27 cellular contexts compared by ENCODE assay signal in the genomic region with DNA sequence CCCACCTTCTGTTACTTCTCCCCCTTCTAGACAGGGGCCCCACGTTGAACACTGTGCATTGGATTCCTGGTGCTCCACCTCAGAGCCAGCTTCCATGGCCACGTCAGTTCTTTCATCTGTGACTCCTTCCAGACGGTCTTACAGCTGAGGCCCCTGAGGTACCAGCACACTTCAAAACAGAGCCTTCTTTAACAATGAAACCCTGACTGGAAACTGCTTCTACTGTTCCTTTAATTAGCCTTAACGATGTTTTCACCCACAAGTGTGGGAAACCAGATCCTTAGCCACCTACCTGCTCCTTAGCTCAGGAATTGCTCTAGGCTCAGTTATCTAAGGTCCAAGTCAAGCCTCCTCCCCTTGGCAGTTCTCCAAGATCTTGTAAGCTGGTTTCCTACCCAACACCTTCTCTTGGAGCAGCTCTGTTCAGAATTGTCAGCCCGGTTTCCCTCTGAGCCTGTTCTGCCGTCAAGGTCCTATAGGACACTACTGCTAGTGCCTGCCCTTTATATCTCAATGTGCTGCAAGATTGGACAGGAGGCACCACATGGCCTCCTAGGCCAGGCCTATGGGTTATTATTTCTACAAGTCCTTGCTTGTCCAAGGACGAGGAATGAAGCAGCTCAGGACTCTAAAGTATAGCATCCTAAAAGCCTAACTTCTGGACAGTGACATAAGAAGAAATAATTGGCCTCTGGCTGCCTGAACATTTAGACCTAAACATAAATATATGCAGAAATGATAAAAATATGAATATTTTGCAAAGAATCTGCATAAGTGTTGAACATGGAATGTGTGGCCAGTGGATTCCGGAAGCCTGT.
A peak's percentile ranks its signal among the peaks of the same experiment; 100 is the strongest.
DNase-seq lines count a peak whose midpoint lies in the region; ATAC-seq and TF ChIP-seq lines count a peak whose summit lies in the region.
"Had no signal": no experiment of that assay in that cellular context is flagged by ENCODE, and none has a peak within 500 bp of the region (broad histone marks: within the 10 kb centered on the region; RNA-seq: fewer than 3 reads in every experiment).

No MANE protein-coding gene starts in this region.

- ATAC-seq in Panc1: peak; percentile 80

- in situ Hi-C loops in Panc1 (cut with HindIII; ENCODE audit: low pct_unique_long_range_greater_than_20kb, low sequenced_read_pairs): no loop called here

- no peaks in the 10 kb centered on the region for H3K27me3 ChIP-seq in Panc1 (ENCODE audit: control insufficient read depth, insufficient read depth, low read length)
- H3K27me3 ChIP-seq in fibroblast of lung (ENCODE audit: control insufficient read depth, insufficient read depth, low read length): no peaks in the 10 kb centered on the region
- H3K27me3 ChIP-seq in trophoblast cell (ENCODE audit: insufficient read depth, low read length): no peaks in the 10 kb centered on the region
- H3K27me3 ChIP-seq: colonic mucosa, esophagus squamous epithelium, gastroesophageal sphincter had no signal

- H3K9ac ChIP-seq in fibroblast of lung (ENCODE audit: insufficient read depth, low read length): peak overlapping the region; percentile 1
- no peak overlapping the region for H3K9ac ChIP-seq in trophoblast cell (ENCODE audit: low read length)

- TSS peak; percentile 86 for BruUV-seq in Panc1 (replicated peaks; lab: Mats Ljungman, UMichigan)

- peak overlapping the region; percentile 11 for H2BK12ac ChIP-seq in trophoblast cell (ENCODE audit: low read length)

- H2AK5ac ChIP-seq in trophoblast cell (ENCODE audit: low read length): no peak overlapping the region

- no CpG with 5 or more reads among the region's 8 CpGs for WGBS in trophoblast cell (ENCODE audit: extremely low coverage, insufficient coverage, insufficient read length)

- H3K36me3 ChIP-seq in Panc1 (ENCODE audit: control insufficient read depth, insufficient read depth, low read length) (no peaks in the 10 kb centered on the region; the same call in 1 of the 2 replicates), fibroblast of lung (ENCODE audit: control insufficient read depth, insufficient read depth, low read length) (no peaks in the 10 kb centered on the region), trophoblast cell (ENCODE audit: control insufficient read depth in 1 of 2, insufficient read depth in 2 of 2, low read length in 2 of 2) (no peaks in the 10 kb centered on the region)
- H3K36me3 ChIP-seq: colonic mucosa, esophagus squamous epithelium, gastroesophageal sphincter, left ventricle myocardium inferior, neutrophil had no signal

- H3K4me2 ChIP-seq in fibroblast of lung (ENCODE audit: extremely low read depth, insufficient read depth, low read length) (peak overlapping the region; percentile 28), trophoblast cell (ENCODE audit: low read length) (no peak overlapping the region)

- no peak overlapping the region for H3K23ac ChIP-seq in trophoblast cell (ENCODE audit: low read length)

- no peak overlapping the region for H4K91ac ChIP-seq in trophoblast cell (ENCODE audit: low read depth, low read length)

- TF ChIP-seq CTCF in Panc1 (IDR thresholded peaks at IDR 0.05) (no peak), fibroblast of lung (conservative IDR thresholded peaks at IDR 0.05 in 1 of 2, IDR thresholded peaks at IDR 0.05 in 1 of 2; ENCODE audit: low read depth in 1 of 2, low read length in 2 of 2) (no peak)

- H3K4me1 ChIP-seq in Panc1 (ENCODE audit: control insufficient read depth, insufficient read depth, low read length) (peaks cover 4% of the 10 kb centered on the region), fibroblast of lung (ENCODE audit: control insufficient read depth, extremely low read depth, insufficient read depth, low read length) (peaks cover 20% of the 10 kb centered on the region), trophoblast cell (ENCODE audit: control insufficient read depth in 1 of 2, insufficient read depth in 2 of 2, low read length in 2 of 2) (peaks cover 0 to 3% of the 10 kb centered on the region in 2 experiments)
- H3K4me1 ChIP-seq: colonic mucosa had no signal

- no peaks in the 10 kb centered on the region for H3K79me2 ChIP-seq in fibroblast of lung (ENCODE audit: control insufficient read depth, insufficient read depth, low read length)
- H3K79me2 ChIP-seq in trophoblast cell (ENCODE audit: control insufficient read depth, insufficient read depth, low read length, poor library complexity): no peaks in the 10 kb centered on the region

- peaks cover 1% of the 10 kb centered on the region for H3K79me1 ChIP-seq in trophoblast cell (ENCODE audit: low read length)

- no peak overlapping the region for H4K12ac ChIP-seq in trophoblast cell (ENCODE audit: low read depth, low read length)

- POLR2A ChIA-PET in Panc1 (lab: Charles Lee): no interaction called here

- CTCF ChIA-PET in Panc1 (lab: Charles Lee): no interaction called here

- H2BK120ac ChIP-seq in trophoblast cell (ENCODE audit: insufficient read depth, low read length, poor library complexity): no peak overlapping the region

- H3K4me3 ChIP-seq in Panc1 (ENCODE audit: low read depth in 2 of 2, low read length in 2 of 2): peak overlapping the region; percentile 30 to 36
- H3K4me3 ChIP-seq in fibroblast of lung (replicated peaks in 1 of 4; ENCODE audit: control extremely low read depth in 1 of 4, insufficient read depth in 1 of 4, low read depth in 3 of 4, low read length in 4 of 4): peak overlapping the region in 2 of 4 experiments; percentile 7 to 8
- no peak overlapping the region for H3K4me3 ChIP-seq in trophoblast cell (ENCODE audit: low read depth, low read length)
- H3K4me3 ChIP-seq: colonic mucosa, esophagus squamous epithelium, gastroesophageal sphincter, left ventricle myocardium inferior had no signal

- intact Hi-C loops in Panc1 (cut with micrococcal nuclease; ENCODE audit: unreplicated experiment): no loop called here

- H2BK5ac ChIP-seq in trophoblast cell (ENCODE audit: low read depth, low read length, poor library complexity): no peak overlapping the region

- DNase-seq in DMS79 (lab: John Stamatoyannopoulos, UW) (peak; percentile 12), DMS79 treated with DMSO at 0.1 percent for 48 hours (lab: John Stamatoyannopoulos, UW) (no peak), Panc1 (ENCODE audit: low read depth, low spot score) (no peak), fibroblast of lung (ENCODE audit: low read depth in 2 of 2) (no peak), trophoblast cell (peak; percentile 88 to 98), mucosa of gallbladder (ENCODE audit: low spot score) (no peak), OCI-M2 (lab: John Stamatoyannopoulos, UW; ENCODE audit: unreplicated experiment) (no peak), NCI-H2171 (lab: John Stamatoyannopoulos, UW) (no peak)
- DNase-seq: activated CD4-positive, alpha-beta T cell treated with anti-CD3 and anti-CD28 coated beads for 1 hour; activated CD8-positive, alpha-beta memory T cell treated with anti-CD3 and anti-CD28 coated beads for 24 hours; activated gamma-delta T cell; activated T-cell treated with anti-CD3 and anti-CD28 coated beads, Interleukin-2, amount 50 U/mL, for 1 hour; AML-193; CD8-positive, alpha-beta memory T cell; colonic mucosa; DMS53; effector memory CD4-positive, alpha-beta T cell; esophagus squamous epithelium; hippocampal formation; immature natural killer cell; left ventricle myocardium inferior; NCI-H1694; SHP77; stimulated activated CD4-positive, alpha-beta T cell treated with anti-CD3 and anti-CD28 coated beads, Interleukin-1b, Interleukin-23, amount 100 ng/mL, for 48 hours had no signal

- H3K9me3 ChIP-seq in Panc1 (ENCODE audit: control insufficient read depth, insufficient read depth, low read depth, low read length) (no peaks in the 10 kb centered on the region), fibroblast of lung (ENCODE audit: control insufficient read depth, insufficient read depth, low read depth, low read length) (no peaks in the 10 kb centered on the region), trophoblast cell (ENCODE audit: insufficient read depth, low read depth, low read length) (no peaks in the 10 kb centered on the region)
- H3K9me3 ChIP-seq: colonic mucosa, esophagus squamous epithelium, gastroesophageal sphincter, left ventricle myocardium inferior, neutrophil had no signal

- H3K27ac ChIP-seq in Panc1 (ENCODE audit: low read length): peak overlapping the region; percentile 78
- H3K27ac ChIP-seq in fibroblast of lung (ENCODE audit: insufficient read depth, low read length): peak overlapping the region; percentile 82
- no peak overlapping the region for H3K27ac ChIP-seq in trophoblast cell (ENCODE audit: low read depth, low read length)
- H3K27ac ChIP-seq: 22Rv1, colonic mucosa, esophagus squamous epithelium, gastroesophageal sphincter, left ventricle myocardium inferior, neutrophil had no signal

- no peak overlapping the region for H4K8ac ChIP-seq in trophoblast cell (ENCODE audit: low read depth, low read length)

- H2AFZ ChIP-seq in fibroblast of lung (ENCODE audit: low read length): no peak overlapping the region
- no peak overlapping the region for H2AFZ ChIP-seq in trophoblast cell (ENCODE audit: insufficient read depth, low read length, poor library complexity)

- no peak overlapping the region for H3K18ac ChIP-seq in trophoblast cell (ENCODE audit: low read length)

- H3K4ac ChIP-seq in trophoblast cell (ENCODE audit: low read depth, low read length): no peak overlapping the region

- H3K14ac ChIP-seq in trophoblast cell (ENCODE audit: low read length): no peak overlapping the region

- no peaks in the 10 kb centered on the region for H4K20me1 ChIP-seq in fibroblast of lung (ENCODE audit: control insufficient read depth, extremely low read depth, insufficient read depth, low read length)

Comparison
In these comparisons a context has a peak if more than half of its experiments do, and no peak if none do; other contexts are left out.
1. DNase-seq: peak in DMS79 (single experiment) and trophoblast cell (2 of 2); none in DMS79 treated with DMSO at 0.1 percent for 48 hours (single experiment), Panc1 (single experiment), fibroblast of lung (0 of 2), mucosa of gallbladder (single experiment), OCI-M2 (single experiment) and NCI-H2171 (single experiment).